Comparison of ENCODE assay signal across 37 cellular contexts in genomic region chr3:46549989-46550388, GRCh38. TPM values are rescaled to one million over a fixed set of nuclear protein-coding genes. Genes with fewer than 3 reads are reported as not detected.
DNase-seq lines count a peak whose midpoint lies in the region; ATAC-seq, FAIRE-seq and TF ChIP-seq lines count a peak whose summit lies in the region.
"Had no signal": no experiment of that assay in that cellular context is flagged by ENCODE, and none has a peak within 500 bp of the region (broad histone marks: within the 10 kb centered on the region; RNA-seq: fewer than 3 reads in every experiment).

No MANE protein-coding gene starts in this region.

- WGBS in K562 (ENCODE audit: insufficient coverage, low coverage, missing lambda C conversion rate), result 6% methylated on average over 1 of the region's 1 CpG
- no CpG with 5 or more reads among the region's 1 CpG for WGBS in mesendoderm (ENCODE audit: extremely low coverage, insufficient coverage, low lambda C conversion rate)

- H3K4me3 ChIP-seq in Karpas-422 (ENCODE audit: low read length), result no peak overlapping the region
- no peak overlapping the region for H3K4me3 ChIP-seq in K562
- H3K4me3 ChIP-seq in mesendoderm (ENCODE audit: low read length), result no peak overlapping the region
- H3K4me3 ChIP-seq: colonic mucosa, GM23248, left lung, neural progenitor cell, right lobe of liver, spleen, stomach had no signal

- H3K56ac ChIP-seq in mesendoderm (ENCODE audit: low read length), result no peak overlapping the region

- H3K79me2 ChIP-seq in Karpas-422 (ENCODE audit: low read length) (no peaks in the 10 kb centered on the region), K562 (ENCODE audit: control insufficient read depth, insufficient read depth, low read length) (no peaks in the 10 kb centered on the region), mesendoderm (ENCODE audit: control insufficient read depth, insufficient read depth, low read length) (no peaks in the 10 kb centered on the region)

- H3K27me3 Mint-ChIP-seq in activated naive CD4-positive, alpha-beta T cell treated with anti-CD3 and anti-CD28 coated beads, Interleukin-2, amount 10 ng/mL, durations not matched to agents 7 days and 5 days, result peaks cover 20% of the 10 kb centered on the region

- CTCF ChIA-PET in activated naive CD4-positive, alpha-beta T cell treated with anti-CD3 and anti-CD28 coated beads, Interleukin-2, amount 10 ng/mL, durations not matched to agents 7 days and 5 days (lab: Charles Lee), result interaction anchor here (0.7 to 1.7 kb wide), 5 partner anchors 9 to 122 kb away, joined by 3 to 13 read pairs (median 6); no protein-coding TSS in a partner anchor
- CTCF ChIA-PET in K562 (lab: Yijun Ruan, JAX; ENCODE audit: low intra/inter-chr PET ratio), result no interaction called here

- no peaks in the 10 kb centered on the region for H3K36me3 ChIP-seq in Karpas-422 (ENCODE audit: insufficient read depth, low read length)
- no peaks in the 10 kb centered on the region for H3K36me3 ChIP-seq in K562 (ENCODE audit: control insufficient read depth, insufficient read depth, low read length)
- no peaks in the 10 kb centered on the region for H3K36me3 ChIP-seq in mesendoderm (ENCODE audit: control insufficient read depth, insufficient read depth, low read length)
- H3K36me3 ChIP-seq: BE2C, colonic mucosa, left lung, neural progenitor cell, right lobe of liver, spleen had no signal

- no peak overlapping the region for H3K23ac ChIP-seq in mesendoderm (ENCODE audit: low read length)

- no peak for TF ChIP-seq CTCF in K562 (IDR thresholded peaks at IDR 0.05 in 2 of 3, conservative IDR thresholded peaks at IDR 0.05 in 1 of 3; ENCODE audit: insufficient read depth in 2 of 3, low read depth in 1 of 3, low read length in 3 of 3)

- no peak overlapping the region for H3K27ac ChIP-seq in Karpas-422 (ENCODE audit: low read length)
- H3K27ac ChIP-seq in K562 (ENCODE audit: extremely low read depth, low read depth, low read length), result peak overlapping the region; percentile 79; the same call in 2 of the 3 replicates
- H3K27ac ChIP-seq in mesendoderm (ENCODE audit: low read depth, low read length), result no peak overlapping the region
- H3K27ac ChIP-seq: colonic mucosa, GM23248, left lung, neural progenitor cell, right lobe of liver, spleen, stomach had no signal

- H2BK120ac ChIP-seq in mesendoderm (ENCODE audit: low read depth, low read length), result no peak overlapping the region

- H3K4me3 Mint-ChIP-seq in activated naive CD4-positive, alpha-beta T cell treated with anti-CD3 and anti-CD28 coated beads, Interleukin-2, amount 10 ng/mL, durations not matched to agents 7 days and 5 days, result no peak overlapping the region
- H3K4me3 Mint-ChIP-seq: HFFc6, neural progenitor cell had no signal

- H3K9me3 Mint-ChIP-seq in activated naive CD4-positive, alpha-beta T cell treated with anti-CD3 and anti-CD28 coated beads, Interleukin-2, amount 10 ng/mL, durations not matched to agents 7 days and 5 days, result peaks cover 7% of the 10 kb centered on the region
- H3K9me3 Mint-ChIP-seq: IgD-negative memory B cell, neural progenitor cell had no signal

- H3K9me1 ChIP-seq in K562 (ENCODE audit: control insufficient read depth, insufficient read depth, low read length), result no peaks in the 10 kb centered on the region

- peaks cover 24% of the 10 kb centered on the region for H3K4me1 ChIP-seq in Karpas-422 (ENCODE audit: low read length)
- H3K4me1 ChIP-seq in K562 (replicated peaks in 1 of 2; ENCODE audit: control insufficient read depth in 2 of 2, insufficient read depth in 2 of 2, low read length in 2 of 2), result peaks cover 35 to 38% of the 10 kb centered on the region in 2 experiments
- H3K4me1 ChIP-seq in mesendoderm (ENCODE audit: control insufficient read depth, low read depth, low read length), result peaks cover 6% of the 10 kb centered on the region
- H3K4me1 ChIP-seq: BE2C, colonic mucosa, left lung, neural progenitor cell had no signal

- no peak for TF ChIP-seq POLR2A in K562 (conservative IDR thresholded peaks at IDR 0.05)

- H4K20me1 ChIP-seq in Karpas-422 (ENCODE audit: insufficient read depth, low read depth, low read length) (peaks cover 5% of the 10 kb centered on the region; the same call in 1 of the 2 replicates), K562 (replicated peaks; ENCODE audit: control insufficient read depth, insufficient read depth, low read length) (no peaks in the 10 kb centered on the region)

- peaks cover 65% of the 10 kb centered on the region for H3K4me1 Mint-ChIP-seq in activated naive CD4-positive, alpha-beta T cell treated with anti-CD3 and anti-CD28 coated beads, Interleukin-2, amount 10 ng/mL, durations not matched to agents 7 days and 5 days
- H3K4me1 Mint-ChIP-seq: neural progenitor cell had no signal

- H2AFZ ChIP-seq in Karpas-422 (ENCODE audit: low read length), result no peak overlapping the region
- 0 out of 2 replicates have a peak overlapping the region, but pooled peaks have one; percentile 72 for H2AFZ ChIP-seq in K562 (ENCODE audit: low read depth, low read length)
- H2AFZ ChIP-seq: GM23248, neural progenitor cell had no signal

- no peak for DNase-seq in activated naive CD4-positive, alpha-beta T cell treated with anti-CD3 and anti-CD28 coated beads, Interleukin-2, amount 10 ng/mL, durations not matched to agents 7 days and 5 days
- DNase-seq in activated naive CD4-positive, alpha-beta T cell treated with Interleukin-2 at 50 U/mL for 16 hours, result no peak
- DNase-seq in Karpas-422, result peak; percentile 44
- no peak for DNase-seq in K562 (ENCODE audit: extremely low read depth in 1 of 4, low spot score in 3 of 4)
- DNase-seq in putamen (ENCODE audit: low spot score), result no peak
- no peak for DNase-seq in OCI-M2 (lab: John Stamatoyannopoulos, UW; ENCODE audit: unreplicated experiment)
- no peak for DNase-seq in mesendoderm
- DNase-seq: activated CD8-positive, alpha-beta memory T cell treated with anti-CD3 and anti-CD28 coated beads for 24 hours; activated effector memory CD4-positive, alpha-beta T cell treated with Interleukin-2 at 50 U/mL for 16 hours; activated T-cell treated with anti-CD3 and anti-CD28 coated beads, Interleukin-2, amount 50 U/mL, for 1 hour; BE2C; DMS79; effector memory CD4-positive, alpha-beta T cell; GF-D8; GM23248; HFFc6; islet precursor cell; left lung; NCI-H1417; NCI-H2029; NCI-H510A treated with DMSO at 0.1 percent for 48 hours; NK-92 treated with Interleukin-12 subunit alpha and Interleukin-12 subunit beta, amount 100 ng/mL, for 24 hours; posterior cingulate gyrus; right lobe of liver; Right ventricle myocardium superior; spleen; stimulated activated CD4-positive, alpha-beta T cell treated with anti-CD3 and anti-CD28 coated beads, Interleukin-2, amount 100 ng/mL, for 24 hours; stimulated activated CD8-positive, alpha-beta memory T cell treated with anti-CD3 and anti-CD28 coated beads, Interleukin-4, amount 100 ng/mL, for 48 hours; stomach had no signal

- no peak overlapping the region for H3K4me2 ChIP-seq in Karpas-422 (ENCODE audit: low read depth, low read length, poor library complexity, severe bottlenecking)
- peak overlapping the region; percentile 68 for H3K4me2 ChIP-seq in K562 (ENCODE audit: insufficient read depth, low read length)
- H3K4me2 ChIP-seq in mesendoderm (ENCODE audit: low read length), result no peak overlapping the region
- H3K4me2 ChIP-seq: neural progenitor cell had no signal

- H3K79me1 ChIP-seq in mesendoderm (ENCODE audit: low read length), result no peaks in the 10 kb centered on the region

- TF ChIP-seq EP300 in K562 (IDR thresholded peaks at IDR 0.05; ENCODE audit: low read length), result no peak

- H3K9me2 ChIP-seq in Karpas-422 (replicated peaks; ENCODE audit: insufficient read depth, low read length), result no peaks in the 10 kb centered on the region

- H3K9me3 ChIP-seq in Karpas-422 (ENCODE audit: low read length) (no peaks in the 10 kb centered on the region), K562 (replicated peaks; ENCODE audit: control insufficient read depth, insufficient read depth, low read depth, low read length) (no peaks in the 10 kb centered on the region; the same call in 1 of the 2 replicates)
- H3K9me3 ChIP-seq: BE2C, colonic mucosa, left lung, right lobe of liver, spleen, stomach had no signal

- H3K36me3 Mint-ChIP-seq in activated naive CD4-positive, alpha-beta T cell treated with anti-CD3 and anti-CD28 coated beads, Interleukin-2, amount 10 ng/mL, durations not matched to agents 7 days and 5 days, result peaks cover 18% of the 10 kb centered on the region
- H3K36me3 Mint-ChIP-seq: neural progenitor cell had no signal

- intact Hi-C loops in K562 (cut with micrococcal nuclease), result loop anchor here (2.0 kb wide), 1 partner anchor 41 kb away; no protein-coding TSS in a partner anchor

- no TSS peak for BruUV-seq in K562 (replicated peaks; lab: Mats Ljungman, UMichigan)

- FAIRE-seq in K562 (lab: Jason Lieb, UNC), result no peak
- FAIRE-seq: urothelium cell line had no signal

- no peak overlapping the region for H2AK5ac ChIP-seq in mesendoderm (ENCODE audit: low read length)

- no peak overlapping the region for H3K18ac ChIP-seq in mesendoderm (ENCODE audit: low read length)

- H3K4ac ChIP-seq in mesendoderm (ENCODE audit: low read depth, low read length), result no peak overlapping the region

- no peak overlapping the region for H4K5ac ChIP-seq in mesendoderm (ENCODE audit: low read length)

- TF ChIP-seq RAD21 in K562 (CRISPR knock-in tag; conservative IDR thresholded peaks at IDR 0.05 in 1 of 2, IDR thresholded peaks at IDR 0.05 in 1 of 2), result no peak

- no peak overlapping the region for H4K8ac ChIP-seq in mesendoderm (ENCODE audit: low read depth, low read length)

- peak; percentile 11 for ATAC-seq in K562
- ATAC-seq in GM18858 (IDR thresholded peaks at IDR 0.05; ENCODE audit: unreplicated experiment), result no peak
- ATAC-seq: left lung, right lobe of liver had no signal

- H2BK15ac ChIP-seq in mesendoderm (replicated peaks; ENCODE audit: low read depth), result no peak overlapping the region

- H3K27me3 ChIP-seq in Karpas-422 (ENCODE audit: low read length) (no peaks in the 10 kb centered on the region), K562 (ENCODE audit: control insufficient read depth in 2 of 2, insufficient read depth in 2 of 2, low read length in 2 of 2) (no peaks in the 10 kb centered on the region; a peak in 1 of 5 replicates), mesendoderm (ENCODE audit: insufficient read depth, low read length, poor library complexity) (no peaks in the 10 kb centered on the region)
- H3K27me3 ChIP-seq: BE2C, colonic mucosa, left lung, neural progenitor cell, right lobe of liver, stomach had no signal

- in situ Hi-C loops in K562 (cut with MboI), result no loop called here

- H3K9ac ChIP-seq in Karpas-422 (ENCODE audit: low read length), result no peak overlapping the region
- H3K9ac ChIP-seq in K562 (ENCODE audit: insufficient read depth in 1 of 2, low read depth in 2 of 2, low read length in 2 of 2), result peak overlapping the region in 1 of 2 experiments; percentile 50; a peak in 1 of 4 replicates
- no peak overlapping the region for H3K9ac ChIP-seq in mesendoderm (ENCODE audit: low read length)
- H3K9ac ChIP-seq: GM23248, neural progenitor cell had no signal

- H3K27ac Mint-ChIP-seq in activated naive CD4-positive, alpha-beta T cell treated with anti-CD3 and anti-CD28 coated beads, Interleukin-2, amount 10 ng/mL, durations not matched to agents 7 days and 5 days, result peak overlapping the region; percentile 65
- H3K27ac Mint-ChIP-seq: HFFc6, IgD-negative memory B cell, neural progenitor cell had no signal

- POLR2A ChIA-PET in K562 (lab: Yijun Ruan, JAX), result interaction anchor here (1.3 to 1.8 kb wide), 3 partner anchors 8 to 10 kb away, joined by 5 to 13 read pairs (median 8); no protein-coding TSS in a partner anchor

- no peak overlapping the region for H2BK5ac ChIP-seq in mesendoderm (ENCODE audit: low read length)

RNA-seq across cellular contexts. Expression of gene LRRC2, which starts 16.1 kb away (rescaled TPM):
- total RNA-seq in Karpas-422 (2014; rRNA removed; shearing (Covaris generic); ENCODE audit: low replicate concordance), result not detected in 2 replicates
- not detected in 2 replicates for total RNA-seq in K562 (2011; cell fraction: chromatin; rRNA removed; ENCODE audit: low replicate concordance)
- not detected in 2 replicates for total RNA-seq in K562 (2011; cell fraction: nucleolus; rRNA removed)
- not detected in 2 replicates for total RNA-seq in K562 (2011; cell fraction: nucleoplasm; rRNA removed)
- not detected in 2 replicates for total RNA-seq in K562 (2014; rRNA removed)
- not detected in 2 replicates for total RNA-seq in K562 (2014; rRNA removed; fragmentation: Illumina TruSeq; extraction: Trizol)
- total RNA-seq in K562 (2015; rRNA removed; fragmentation: Illumina TruSeq; extraction: Trizol), result 0.04 TPM in 1 of 2 replicates, not detected in the other
- not detected in 2 replicates for total RNA-seq in K562 (2021)
- polyA plus RNA-seq in K562 (2011; rRNA removed), result 0.04 and 0.07 TPM in 2 replicates
- not detected in 2 replicates for polyA plus RNA-seq in K562 (2011; cell fraction: cytosol; rRNA removed)
- not detected in 2 replicates for polyA plus RNA-seq in K562 (2011; cell fraction: nucleus; rRNA removed)
- 0.03 and 0.17 TPM in 2 replicates for polyA plus RNA-seq in K562 (2012)
- 0.01 TPM in 1 of 2 replicates, not detected in the other for polyA plus RNA-seq in K562 (2014; fragmentation: Illumina TruSeq; extraction: Trizol)
- under 1 TPM in 1 of 2 experiments, not detected in 1; 0.04 TPM for polyA plus RNA-seq in K562 (2014; fragmentation: Nextera tagmentation; extraction: Ambion mirVana)
- polyA plus RNA-seq in K562 (2014; rRNA removed), result 0.01 TPM in 1 of 2 replicates, not detected in the other
- not detected in 2 replicates for polyA minus RNA-seq in K562 (2011; rRNA and poly(A)+ RNA removed)
- polyA minus RNA-seq in K562 (2011; cell fraction: cytosol; rRNA and poly(A)+ RNA removed), result not detected in 2 replicates
- polyA minus RNA-seq in K562 (2011; cell fraction: nucleus; rRNA and poly(A)+ RNA removed), result not detected in 2 replicates
- polyA plus RNA-seq in mesendoderm (2013, experiment 1 of 2), result 3.4 TPM
- 3.4 TPM for polyA plus RNA-seq in mesendoderm (2013, experiment 2 of 2)
- total RNA-seq: T-helper 2 cell treated with Interferon-gamma antibody and Interleukin-4, amounts not matched to agents 100 ng/mL and 5 ng/mL, for 36 hours had no signal

RNA-seq across cellular contexts. Expression of gene RTP3, which starts 52.2 kb away (rescaled TPM):
- total RNA-seq in Karpas-422 (2014; rRNA removed; shearing (Covaris generic); ENCODE audit: low replicate concordance), result not detected in 2 replicates
- not detected in 2 replicates for total RNA-seq in K562 (2011; cell fraction: chromatin; rRNA removed; ENCODE audit: low replicate concordance)
- total RNA-seq in K562 (2011; cell fraction: nucleolus; rRNA removed), result not detected in 2 replicates
- not detected in 2 replicates for total RNA-seq in K562 (2011; cell fraction: nucleoplasm; rRNA removed)
- total RNA-seq in K562 (2014; rRNA removed) (not detected in 2 replicates), K562 (2014; rRNA removed; fragmentation: Illumina TruSeq; extraction: Trizol) (not detected in 2 replicates), K562 (2015; rRNA removed; fragmentation: Illumina TruSeq; extraction: Trizol) (not detected in 2 replicates), K562 (2021) (not detected in 2 replicates)
- polyA plus RNA-seq in K562 (2011; rRNA removed) (not detected in 2 replicates), K562 (2014; fragmentation: Illumina TruSeq; extraction: Trizol) (not detected in 2 replicates), K562 (2014; fragmentation: Nextera tagmentation; extraction: Ambion mirVana) (not detected), K562 (2014; rRNA removed) (not detected in 2 replicates)
- 0.04 TPM in 1 of 2 replicates, not detected in the other for polyA plus RNA-seq in K562 (2011; cell fraction: cytosol; rRNA removed)
- polyA plus RNA-seq in K562 (2011; cell fraction: nucleus; rRNA removed), result not detected in 2 replicates
- 0.08 TPM in 1 of 2 replicates, not detected in the other for polyA plus RNA-seq in K562 (2012)
- polyA minus RNA-seq in K562 (2011; rRNA and poly(A)+ RNA removed), result not detected in 2 replicates
- polyA minus RNA-seq in K562 (2011; cell fraction: cytosol; rRNA and poly(A)+ RNA removed), result not detected in 2 replicates
- polyA minus RNA-seq in K562 (2011; cell fraction: nucleus; rRNA and poly(A)+ RNA removed), result not detected in 2 replicates
- polyA plus RNA-seq in mesendoderm (2013, experiment 1 of 2), result 0.10 TPM
- 0.11 TPM for polyA plus RNA-seq in mesendoderm (2013, experiment 2 of 2)
- total RNA-seq: cardiac septum; colonic mucosa; GM23248; HFFc6; left lung; mesenteric fat pad; Right ventricle myocardium superior; spleen; stomach; T-helper 2 cell treated with Interferon-gamma antibody and Interleukin-4, amounts not matched to agents 100 ng/mL and 5 ng/mL, for 36 hours had no signal
- polyA plus RNA-seq: GM23248, IgD-negative memory B cell, spleen, stomach had no signal
